In genomic region chr20:1820137-1821074, GRCh38 we compare ENCODE assay signal across 13 cellular contexts.
DNase-seq lines count a peak whose midpoint lies in the region; ATAC-seq and TF ChIP-seq lines count a peak whose summit lies in the region.
"Had no signal": no experiment of that assay in that cellular context is flagged by ENCODE, and none has a peak within 500 bp of the region (broad histone marks: within the 10 kb centered on the region; RNA-seq: fewer than 3 reads in every experiment).

No MANE protein-coding gene starts in this region.

- TF ChIP-seq CTCF in CD14-positive monocyte (IDR thresholded peaks at IDR 0.05): no peak
- no peak for TF ChIP-seq CTCF in mucosa of descending colon (IDR thresholded peaks at IDR 0.05)
- TF ChIP-seq CTCF in BE2C (IDR thresholded peaks at IDR 0.05; ENCODE audit: low read depth, low read length): no peak

- H3K9me3 ChIP-seq in mucosa of descending colon (peaks cover 4% of the 10 kb centered on the region), BE2C (no peaks in the 10 kb centered on the region)

- no peaks in the 10 kb centered on the region for H3K27me3 ChIP-seq in BE2C

- no peak overlapping the region for H3K4me3 ChIP-seq in mucosa of descending colon
- H3K4me3 ChIP-seq in BE2C (ENCODE audit: low read depth, low read length): no peak overlapping the region

- H3K36me3 ChIP-seq in mucosa of descending colon (ENCODE audit: low read depth) (no peaks in the 10 kb centered on the region), BE2C (no peaks in the 10 kb centered on the region)

- intact Hi-C loops in CD14-positive monocyte (cut with micrococcal nuclease): loop anchor here in 1 of 2 donors (5.0 kb wide), 1 partner anchor 72 kb away; no protein-coding TSS in a partner anchor
- intact Hi-C loops in mucosa of descending colon (cut with DNase I, micrococcal nuclease): no loop called here
- intact Hi-C loops in activated naive CD4-positive, alpha-beta T cell treated with anti-CD3 and anti-CD28 coated beads for 36 hours (cut with micrococcal nuclease): no loop called here

- CTCF ChIA-PET in activated naive CD4-positive, alpha-beta T cell treated with anti-CD3 and anti-CD28 coated beads for 36 hours (lab: Charles Lee): interaction anchor here (1.1 kb wide), 1 partner anchor 43 kb away, joined by 3 read pairs; no protein-coding TSS in a partner anchor

- ATAC-seq in esophagus mucosa (peak; percentile 78), mucosa of descending colon (peak; percentile 63), GM21528 (IDR thresholded peaks at IDR 0.05; ENCODE audit: low FRiP score, unreplicated experiment) (no peak)
- ATAC-seq: stimulated activated naive CD8-positive, alpha-beta T cell treated with anti-CD3 and anti-CD28 coated beads, Interleukin-15, amount 100 ng/mL, for 72 hours had no signal

- H3K9me3 Mint-ChIP-seq in CD14-positive monocyte: peaks cover 8 to 33% (median 21%) of the 10 kb centered on the region in 7 donors
- peaks cover 23% of the 10 kb centered on the region for H3K9me3 Mint-ChIP-seq in activated naive CD4-positive, alpha-beta T cell treated with anti-CD3 and anti-CD28 coated beads for 36 hours

- peaks cover 89% of the 10 kb centered on the region for H3K4me1 Mint-ChIP-seq in CD14-positive monocyte
- peaks cover 18% of the 10 kb centered on the region for H3K4me1 Mint-ChIP-seq in activated naive CD4-positive, alpha-beta T cell treated with anti-CD3 and anti-CD28 coated beads for 36 hours (ENCODE audit: low read depth)

- H3K27me3 Mint-ChIP-seq in CD14-positive monocyte (ENCODE audit: low read depth in 3 of 3): peaks cover 0 to 4% (median 1%) of the 10 kb centered on the region in 3 donors
- peaks cover 24% of the 10 kb centered on the region for H3K27me3 Mint-ChIP-seq in activated naive CD4-positive, alpha-beta T cell treated with anti-CD3 and anti-CD28 coated beads for 36 hours (ENCODE audit: low read depth)
- H3K27me3 Mint-ChIP-seq: activated B cell treated with CpG ODN at 0.5 μM for 24 hours had no signal

- H3K36me3 Mint-ChIP-seq in CD14-positive monocyte: peaks cover 23 to 29% of the 10 kb centered on the region in 2 donors
- H3K36me3 Mint-ChIP-seq in activated naive CD4-positive, alpha-beta T cell treated with anti-CD3 and anti-CD28 coated beads for 36 hours (ENCODE audit: low read depth): no peaks in the 10 kb centered on the region

- H3K4me3 Mint-ChIP-seq in CD14-positive monocyte: peak overlapping the region; percentile 49 to 57
- H3K4me3 Mint-ChIP-seq in activated naive CD4-positive, alpha-beta T cell treated with anti-CD3 and anti-CD28 coated beads for 36 hours: no peak overlapping the region
- H3K4me3 Mint-ChIP-seq: activated B cell treated with CpG ODN at 0.5 μM for 24 hours; stimulated activated naive CD8-positive, alpha-beta T cell treated with anti-CD3 and anti-CD28 coated beads, Interleukin-15, amount 100 ng/mL, for 72 hours had no signal

- DNase-seq in CD14-positive monocyte (ENCODE audit: low spot score) (peak; percentile 95), RKO (ENCODE audit: low spot score) (peak; percentile 21), mucosa of descending colon (no peak), DMS153 treated with DMSO at 0.1 percent for 48 hours (lab: John Stamatoyannopoulos, UW; ENCODE audit: unreplicated experiment) (no peak), BE2C (no peak)
- DNase-seq in activated naive CD4-positive, alpha-beta T cell treated with anti-CD3 and anti-CD28 coated beads for 36 hours: no peak
- DNase-seq: activated B cell treated with CpG ODN at 0.5 μM for 24 hours; activated naive CD4-positive, alpha-beta T cell; mesendoderm; NCI-H1105; stimulated activated naive CD8-positive, alpha-beta T cell treated with anti-CD3 and anti-CD28 coated beads, Interleukin-15, amount 100 ng/mL, for 72 hours had no signal

- H3K27ac Mint-ChIP-seq in CD14-positive monocyte: peak overlapping the region; percentile 98 to 100 (median 100)
- H3K27ac Mint-ChIP-seq in activated naive CD4-positive, alpha-beta T cell treated with anti-CD3 and anti-CD28 coated beads for 36 hours: no peak overlapping the region
- H3K27ac Mint-ChIP-seq: activated B cell treated with CpG ODN at 0.5 μM for 24 hours; stimulated activated naive CD8-positive, alpha-beta T cell treated with anti-CD3 and anti-CD28 coated beads, Interleukin-15, amount 100 ng/mL, for 72 hours had no signal

- H3K4me1 ChIP-seq in mucosa of descending colon (ENCODE audit: low read depth) (no peaks in the 10 kb centered on the region), BE2C (no peaks in the 10 kb centered on the region)

Comparison
In these comparisons a context has a peak if more than half of its experiments do, and no peak if none do; other contexts are left out.
1. DNase-seq: peak in CD14-positive monocyte (single experiment) and RKO (single experiment); none in mucosa of descending colon (0 of 3), DMS153 treated with DMSO at 0.1 percent for 48 hours (single experiment), activated naive CD4-positive, alpha-beta T cell treated with anti-CD3 and anti-CD28 coated beads for 36 hours (single experiment) and BE2C (single experiment).